In genomic region chr4:87042221-87042620, GRCh38 we compare ENCODE assay signal across 16 cellular contexts.
A peak's percentile ranks its signal among the peaks of the same experiment; 100 is the strongest.
DNase-seq lines count a peak whose midpoint lies in the region; ATAC-seq and TF ChIP-seq lines count a peak whose summit lies in the region.
"Had no signal": no experiment of that assay in that cellular context is flagged by ENCODE, and none has a peak within 500 bp of the region (broad histone marks: within the 10 kb centered on the region; RNA-seq: fewer than 3 reads in every experiment).

No MANE protein-coding gene starts in this region.

- in situ Hi-C loops in gastrocnemius medialis (cut with MboI; ENCODE audit: low sequenced_read_pairs in 4 of 4): no loop called here

- intact Hi-C loops in activated CD8-positive, alpha-beta T cell treated with anti-CD3 and anti-CD28 coated beads for 36 hours (cut with micrococcal nuclease): no loop called here
- intact Hi-C loops in esophagus muscularis mucosa (cut with DNase I) (no loop called here), gastrocnemius medialis (cut with DNase I; ENCODE audit: low total_unique reads) (no loop called here)

- H3K4me3 ChIP-seq in esophagus muscularis mucosa (no peak overlapping the region), gastrocnemius medialis (no peak overlapping the region)
- H3K4me3 ChIP-seq: SJCRH30 had no signal

- ATAC-seq in activated CD8-positive, alpha-beta T cell treated with anti-CD3 and anti-CD28 coated beads for 36 hours: peak; percentile 24
- ATAC-seq in activated CD8-positive, alpha-beta T cell treated with anti-CD3 and anti-CD28 coated beads, Interleukin-2, amount 10 ng/mL, durations not matched to agents 7 days and 5 days: no peak
- ATAC-seq in gastrocnemius medialis (no peak), GM18519 (IDR thresholded peaks at IDR 0.05; ENCODE audit: low FRiP score, unreplicated experiment) (no peak)

- no peak overlapping the region for H3K4me3 Mint-ChIP-seq in activated CD8-positive, alpha-beta T cell treated with anti-CD3 and anti-CD28 coated beads for 36 hours
- H3K4me3 Mint-ChIP-seq in activated CD8-positive, alpha-beta T cell treated with anti-CD3 and anti-CD28 coated beads, Interleukin-2, amount 10 ng/mL, durations not matched to agents 7 days and 5 days: no peak overlapping the region

- CTCF ChIA-PET in activated CD8-positive, alpha-beta T cell treated with anti-CD3 and anti-CD28 coated beads for 36 hours (lab: Charles Lee): interaction anchor here (1.5 kb wide), 1 partner anchor 119 kb away, joined by 5 read pairs; no protein-coding TSS in a partner anchor
- CTCF ChIA-PET in activated CD8-positive, alpha-beta T cell treated with anti-CD3 and anti-CD28 coated beads, Interleukin-2, amount 10 ng/mL, durations not matched to agents 7 days and 5 days (lab: Charles Lee): interaction anchor here (1.7 kb wide), 1 partner anchor 31 kb away, joined by 3 read pairs; no protein-coding TSS in a partner anchor

- H3K36me3 ChIP-seq in esophagus muscularis mucosa (peaks cover 6 to 8% (median 8%) of the 10 kb centered on the region in 4 donors), gastrocnemius medialis (peaks cover 0 to 7% of the 10 kb centered on the region in 2 donors)

- H3K9me3 Mint-ChIP-seq in activated CD8-positive, alpha-beta T cell treated with anti-CD3 and anti-CD28 coated beads for 36 hours: no peaks in the 10 kb centered on the region
- no peaks in the 10 kb centered on the region for H3K9me3 Mint-ChIP-seq in activated CD8-positive, alpha-beta T cell treated with anti-CD3 and anti-CD28 coated beads, Interleukin-2, amount 10 ng/mL, durations not matched to agents 7 days and 5 days (ENCODE audit: insufficient read depth)

- no peak overlapping the region for H3K27ac Mint-ChIP-seq in activated CD8-positive, alpha-beta T cell treated with anti-CD3 and anti-CD28 coated beads for 36 hours
- no peak overlapping the region for H3K27ac Mint-ChIP-seq in activated CD8-positive, alpha-beta T cell treated with anti-CD3 and anti-CD28 coated beads, Interleukin-2, amount 10 ng/mL, durations not matched to agents 7 days and 5 days

- TF ChIP-seq POLR2A in esophagus muscularis mucosa (IDR thresholded peaks at IDR 0.05; ENCODE audit: low read depth) (no peak), gastrocnemius medialis (IDR thresholded peaks at IDR 0.05) (no peak)

- TF ChIP-seq CTCF in activated CD8-positive, alpha-beta T cell treated with anti-CD3 and anti-CD28 coated beads for 36 hours (IDR thresholded peaks at IDR 0.05): no peak
- TF ChIP-seq CTCF in esophagus muscularis mucosa (IDR thresholded peaks at IDR 0.05): no peak
- no peak for TF ChIP-seq CTCF in gastrocnemius medialis (IDR thresholded peaks at IDR 0.05 in 4 of 5, conservative IDR thresholded peaks at IDR 0.05 in 1 of 5)

- no peaks in the 10 kb centered on the region for H3K27me3 ChIP-seq in esophagus muscularis mucosa
- H3K27me3 ChIP-seq in gastrocnemius medialis: no peaks in the 10 kb centered on the region
- H3K27me3 ChIP-seq: SJCRH30 had no signal

- no peak for TF ChIP-seq EP300 in esophagus muscularis mucosa (IDR thresholded peaks at IDR 0.05)

- H3K9me3 ChIP-seq in esophagus muscularis mucosa: no peaks in the 10 kb centered on the region
- H3K9me3 ChIP-seq in gastrocnemius medialis: no peaks in the 10 kb centered on the region
- H3K9me3 ChIP-seq: SJCRH30 had no signal

- 62% methylated on average over 1 of the region's 1 CpG for WGBS in esophagus muscularis mucosa

- POLR2A ChIA-PET in activated CD8-positive, alpha-beta T cell treated with anti-CD3 and anti-CD28 coated beads for 36 hours (lab: Charles Lee): interaction anchor here (0.8 to 2.0 kb wide), 2 partner anchors 28 to 36 kb away, joined by 3 to 8 read pairs; no protein-coding TSS in a partner anchor
- POLR2A ChIA-PET in activated CD8-positive, alpha-beta T cell treated with anti-CD3 and anti-CD28 coated beads, Interleukin-2, amount 10 ng/mL, durations not matched to agents 7 days and 5 days (lab: Charles Lee): no interaction called here

- peaks cover 96 to 100% (median 97%) of the 10 kb centered on the region in 4 donors for H3K4me1 ChIP-seq in esophagus muscularis mucosa
- peaks cover 99 to 100% of the 10 kb centered on the region in 2 donors for H3K4me1 ChIP-seq in gastrocnemius medialis

- peaks cover 12% of the 10 kb centered on the region for H3K36me3 Mint-ChIP-seq in activated CD8-positive, alpha-beta T cell treated with anti-CD3 and anti-CD28 coated beads for 36 hours (ENCODE audit: low read depth)
- H3K36me3 Mint-ChIP-seq in activated CD8-positive, alpha-beta T cell treated with anti-CD3 and anti-CD28 coated beads, Interleukin-2, amount 10 ng/mL, durations not matched to agents 7 days and 5 days (ENCODE audit: low read depth): peaks cover 18% of the 10 kb centered on the region

- no peaks in the 10 kb centered on the region for H3K27me3 Mint-ChIP-seq in activated CD8-positive, alpha-beta T cell treated with anti-CD3 and anti-CD28 coated beads for 36 hours
- no peaks in the 10 kb centered on the region for H3K27me3 Mint-ChIP-seq in activated CD8-positive, alpha-beta T cell treated with anti-CD3 and anti-CD28 coated beads, Interleukin-2, amount 10 ng/mL, durations not matched to agents 7 days and 5 days (ENCODE audit: low read depth)

- DNase-seq in activated CD8-positive, alpha-beta T cell treated with anti-CD3 and anti-CD28 coated beads for 36 hours: no peak
- DNase-seq in activated CD8-positive, alpha-beta T cell treated with anti-CD3 and anti-CD28 coated beads, Interleukin-2, amount 10 ng/mL, durations not matched to agents 7 days and 5 days: no peak
- peak; percentile 9 for DNase-seq in NCI-H69 (lab: John Stamatoyannopoulos, UW)
- DNase-seq in esophagus muscularis mucosa (ENCODE audit: extremely low spot score): peak; percentile 37
- no peak for DNase-seq in gastrocnemius medialis
- no peak for DNase-seq in activated CD8-positive, alpha-beta memory T cell treated with anti-CD3 and anti-CD28 coated beads, Interleukin-2, amount 50 U/mL, for 48 hours
- no peak for DNase-seq in T-helper 9 cell
- DNase-seq: activated CD4-positive, CD25-positive, alpha-beta regulatory T cell treated with anti-CD3 and anti-CD28 coated beads, Interleukin-2, amount 50 U/mL, for 72 hours; activated gamma-delta T cell; aorta; NCI-H524; posterior cingulate gyrus; stimulated activated CD8-positive, alpha-beta memory T cell treated with anti-CD3 and anti-CD28 coated beads, Interleukin-4, amount 100 ng/mL, for 48 hours; T-helper 2 cell had no signal

- peaks cover 30% of the 10 kb centered on the region for H3K4me1 Mint-ChIP-seq in activated CD8-positive, alpha-beta T cell treated with anti-CD3 and anti-CD28 coated beads for 36 hours (ENCODE audit: low read depth)
- peaks cover 21% of the 10 kb centered on the region for H3K4me1 Mint-ChIP-seq in activated CD8-positive, alpha-beta T cell treated with anti-CD3 and anti-CD28 coated beads, Interleukin-2, amount 10 ng/mL, durations not matched to agents 7 days and 5 days (ENCODE audit: low read depth)

- H3K27ac ChIP-seq in esophagus muscularis mucosa (replicated peaks in 1 of 4): peak overlapping the region; percentile 75 to 89 (median 83)
- peak overlapping the region; percentile 93 to 97 (median 94) for H3K27ac ChIP-seq in gastrocnemius medialis
- H3K27ac ChIP-seq: SJCRH30 had no signal

Comparison
In these comparisons a context has a peak if more than half of its experiments do, and no peak if none do; other contexts are left out.
1. DNase-seq: peak in NCI-H69 (single experiment) and esophagus muscularis mucosa (single experiment); none in activated CD8-positive, alpha-beta T cell treated with anti-CD3 and anti-CD28 coated beads for 36 hours (single experiment), activated CD8-positive, alpha-beta T cell treated with anti-CD3 and anti-CD28 coated beads, Interleukin-2, amount 10 ng/mL, durations not matched to agents 7 days and 5 days (single experiment), gastrocnemius medialis (0 of 2), activated CD8-positive, alpha-beta memory T cell treated with anti-CD3 and anti-CD28 coated beads, Interleukin-2, amount 50 U/mL, for 48 hours (single experiment) and T-helper 9 cell (single experiment).